ENCODE assay signal across 30 cellular contexts in genomic region chr1:232682248-232682647, GRCh38. TPM values are rescaled to one million over a fixed set of nuclear protein-coding genes. Genes with fewer than 3 reads are reported as not detected.
DNase-seq lines count a peak whose midpoint lies in the region; ATAC-seq and TF ChIP-seq lines count a peak whose summit lies in the region.
"Had no signal": no experiment of that assay in that cellular context is flagged by ENCODE, and none has a peak within 500 bp of the region (broad histone marks: within the 10 kb centered on the region; RNA-seq: fewer than 3 reads in every experiment).

No MANE protein-coding gene starts in this region.

- ATAC-seq in HG02938 (IDR thresholded peaks at IDR 0.05; ENCODE audit: unreplicated experiment) (no peak), GM21423 (IDR thresholded peaks at IDR 0.05; ENCODE audit: unreplicated experiment) (no peak)
- ATAC-seq: activated CD4-positive, CD25-positive, alpha-beta regulatory T cell treated with anti-CD3 and anti-CD28 coated beads, Interleukin-2, amount 50 U/mL, for 24 hours; activated CD8-positive, alpha-beta memory T cell treated with anti-CD3 and anti-CD28 coated beads, Interleukin-2, amount 10 ng/mL, durations not matched to agents 7 days and 5 days; gastrocnemius medialis; Right ventricle myocardium inferior; sciatic nerve had no signal

- in situ Hi-C loops in transverse colon (cut with MboI; ENCODE audit: low pct_ligation_motif_present in 1 of 4, low pct_unique_long_range_greater_than_20kb in 1 of 4, low sequenced_read_pairs in 3 of 4): no loop called here

- H3K4me3 ChIP-seq in liver (ENCODE audit: low read depth in 1 of 3, low read length in 3 of 3) (no peak overlapping the region), transverse colon (no peak overlapping the region)
- H3K4me3 ChIP-seq: BLaER1, gastrocnemius medialis, PC-9, thyroid gland had no signal

- no peaks in the 10 kb centered on the region for H3K36me3 ChIP-seq in liver (ENCODE audit: control insufficient read depth in 4 of 4, insufficient read depth in 3 of 4, low read depth in 1 of 4, low read length in 3 of 4)
- no peaks in the 10 kb centered on the region for H3K36me3 ChIP-seq in transverse colon
- H3K36me3 ChIP-seq: BLaER1, gastrocnemius medialis, neutrophil, thyroid gland had no signal

- no peak for TF ChIP-seq POLR2A in transverse colon (IDR thresholded peaks at IDR 0.05)

- intact Hi-C loops in transverse colon (cut with DNase I; ENCODE audit: low total_unique reads): no loop called here

- no peaks in the 10 kb centered on the region for H3K27me3 ChIP-seq in liver (ENCODE audit: control insufficient read depth in 4 of 4, insufficient read depth in 4 of 4, low read length in 3 of 4)
- no peaks in the 10 kb centered on the region for H3K27me3 ChIP-seq in transverse colon
- H3K27me3 ChIP-seq: BLaER1, gastrocnemius medialis, neutrophil, thyroid gland had no signal

- no peak for TF ChIP-seq CTCF in liver (IDR thresholded peaks at IDR 0.05; ENCODE audit: low read depth, low read length, missing input control)
- no peak for TF ChIP-seq CTCF in transverse colon (IDR thresholded peaks at IDR 0.05)

- TF ChIP-seq EP300 in transverse colon (IDR thresholded peaks at IDR 0.05; ENCODE audit: low read depth): no peak

- WGBS in liver: 14% methylated on average over 4 of the region's 4 CpGs
- 36 to 71% methylated on average over 4 of the region's 4 CpGs for WGBS in transverse colon (ENCODE audit: low coverage in 1 of 2), 2 donors

- H3K9ac ChIP-seq in liver (ENCODE audit: low read depth in 1 of 2, low read length in 2 of 2): no peak overlapping the region
- H3K9ac ChIP-seq: BLaER1, SK-N-SH had no signal

- TF ChIP-seq RAD21 in liver (IDR thresholded peaks at IDR 0.05): peak; percentile 65 to 69

- H3K27ac ChIP-seq in liver (ENCODE audit: low read depth in 1 of 2, low read length in 2 of 2) (no peak overlapping the region), transverse colon (peak overlapping the region; percentile 29 to 59 (median 42))
- H3K27ac ChIP-seq: BLaER1, gastrocnemius medialis, neutrophil, PC-9, thyroid gland had no signal

- DNase-seq in HuH-7.5 (ENCODE audit: low spot score) (peak; percentile 46), astrocyte of the hippocampus (ENCODE audit: low read depth, low spot score) (peak; percentile 58), transverse colon (peak; percentile 79), epidermal melanocyte (ENCODE audit: insufficient read length, low spot score) (no peak)
- DNase-seq: activated CD4-positive, alpha-beta T cell treated with anti-CD3 and anti-CD28 coated beads, Interleukin-2, amount 50 U/mL, for 4 hours; activated CD8-positive, alpha-beta memory T cell treated with anti-CD3 and anti-CD28 coated beads, Interleukin-2, amount 10 ng/mL, durations not matched to agents 7 days and 5 days; activated gamma-delta T cell treated with Interleukin-2 at 50 U/mL for 16 hours; activated T-cell treated with anti-CD3 and anti-CD28 coated beads, Interleukin-2, amount 50 U/mL, for 48 hours; cerebellar nuclear complex; gastrocnemius medialis; H7; IMR-90; mesenchymal stem cell; naive B cell; NCI-H1092 treated with DMSO at 0.1 percent for 48 hours; NCI-H2029; NCI-H526; PC-9; SK-N-SH; stimulated activated CD4-positive, alpha-beta T cell treated with anti-CD3 and anti-CD28 coated beads, Interleukin-12 subunit alpha, Interleukin-12 subunit beta, amount 100 ng/mL, for 4 hours; stimulated activated CD4-positive, alpha-beta T cell treated with anti-CD3 and anti-CD28 coated beads, Interleukin-2, amount 100 ng/mL, for 48 hours; thyroid gland had no signal

- H3K9me3 ChIP-seq in liver (ENCODE audit: control insufficient read depth in 4 of 4, low read length in 3 of 4) (no peaks in the 10 kb centered on the region), transverse colon (no peaks in the 10 kb centered on the region)
- H3K9me3 ChIP-seq: gastrocnemius medialis, neutrophil, SK-N-SH, thyroid gland had no signal

- H3K4me1 ChIP-seq in liver (ENCODE audit: control insufficient read depth in 4 of 4, insufficient read depth in 4 of 4, low read length in 3 of 4) (peaks cover 2 to 15% (median 7%) of the 10 kb centered on the region in 4 donors), transverse colon (peaks cover 9 to 51% (median 30%) of the 10 kb centered on the region in 4 donors)
- H3K4me1 ChIP-seq: gastrocnemius medialis, thyroid gland had no signal

TF ChIP-seq in liver, 16 proteins besides CTCF, POLR2A, EP300 and RAD21:
- peak; percentile 96 for TF ChIP-seq HNF4G (IDR thresholded peaks at IDR 0.05)
- TF ChIP-seq SP1 (IDR thresholded peaks at IDR 0.05): peak; percentile 90
- TF ChIP-seq FOXA1 (IDR thresholded peaks at IDR 0.05): peak; percentile 88
- TF ChIP-seq NR2F2 (IDR thresholded peaks at IDR 0.05): peak; percentile 16
- peak; percentile 74 to 89 for TF ChIP-seq JUND (IDR thresholded peaks at IDR 0.05)
- TF ChIP-seq YY1 (IDR thresholded peaks at IDR 0.05): peak; percentile 81
- peak; percentile 98 to 99 for TF ChIP-seq HNF4A (conservative IDR thresholded peaks at IDR 0.05)
- TF ChIP-seq TAF1 (conservative IDR thresholded peaks at IDR 0.05): no peak
- peak in 1 of 2 donors; percentile 64 for TF ChIP-seq EGR1 (IDR thresholded peaks at IDR 0.05; ENCODE audit: low read depth in 2 of 2)
- TF ChIP-seq FOXA2 (IDR thresholded peaks at IDR 0.05): peak; percentile 87
- peak; percentile 86 for TF ChIP-seq ZBTB33 (IDR thresholded peaks at IDR 0.05)
- peak; percentile 66 for TF ChIP-seq REST (IDR thresholded peaks at IDR 0.05)
- TF ChIP-seq GABPA (IDR thresholded peaks at IDR 0.05 in 1 of 2, conservative IDR thresholded peaks at IDR 0.05 in 1 of 2): peak in 1 of 2 donors; percentile 36
- TF ChIP-seq ATF3 (IDR thresholded peaks at IDR 0.05): no peak
- TF ChIP-seq RXRA (IDR thresholded peaks at IDR 0.05): peak; percentile 76 to 86
- TF ChIP-seq MAX (IDR thresholded peaks at IDR 0.05): peak; percentile 90

RNA-seq across cellular contexts. Expression of gene SIPA1L2, which starts 52.3 kb away (rescaled TPM):
- 10 to 100 TPM in 1 of 2 donors, 1 to 10 TPM in 1; 1.9 to 18.5 TPM for total RNA-seq in liver
- polyA plus RNA-seq in liver: 1 to 10 TPM; 2.6 to 5.4 TPM
- total RNA-seq in transverse colon: 100 to 1,000 TPM in 2 of 4 donors, 10 to 100 TPM in 2; 63.0 to 144 (median 97.8) TPM
- total RNA-seq: PC-9 had no signal

Comparison
In these comparisons a context has a peak if more than half of its experiments do, and no peak if none do; other contexts are left out.
1. H3K27ac ChIP-seq: peak in transverse colon (4 of 4); none in liver (0 of 2).